ENCODE assay signal across 10 cellular contexts in genomic region chr1:59151387-59151761, GRCh38.
A peak's percentile ranks its signal among the peaks of the same experiment; 100 is the strongest.
DNase-seq lines count a peak whose midpoint lies in the region; ATAC-seq and TF ChIP-seq lines count a peak whose summit lies in the region.
"Had no signal": no experiment of that assay in that cellular context is flagged by ENCODE, and none has a peak within 500 bp of the region (broad histone marks: within the 10 kb centered on the region; RNA-seq: fewer than 3 reads in every experiment).

No MANE protein-coding gene starts in this region.

- no peaks in the 10 kb centered on the region for H3K36me3 ChIP-seq in thyroid gland

- intact Hi-C loops in thyroid gland (cut with DNase I), result loop anchor here (10.0 kb wide), 1 partner anchor 67 kb away; no protein-coding TSS in a partner anchor

- peak overlapping the region; percentile 70 for H3K27ac Mint-ChIP-seq in mesothelial cell of epicardium
- no peak overlapping the region for H3K27ac Mint-ChIP-seq in activated CD8-positive, alpha-beta T cell treated with anti-CD3 and anti-CD28 coated beads, Interleukin-2, amount 10 ng/mL, durations not matched to agents 7 days and 5 days

- ATAC-seq in activated CD8-positive, alpha-beta T cell treated with anti-CD3 and anti-CD28 coated beads, Interleukin-2, amount 10 ng/mL, durations not matched to agents 7 days and 5 days, result no peak
- ATAC-seq in GM21717 (IDR thresholded peaks at IDR 0.05; ENCODE audit: unreplicated experiment) (no peak), HG03439 (IDR thresholded peaks at IDR 0.05; ENCODE audit: unreplicated experiment) (no peak), GM18511 (IDR thresholded peaks at IDR 0.05; ENCODE audit: unreplicated experiment) (no peak)

- peaks cover 0 to 23% of the 10 kb centered on the region in 2 donors for H3K4me1 ChIP-seq in thyroid gland

- peaks cover 27% of the 10 kb centered on the region for H3K4me1 Mint-ChIP-seq in mesothelial cell of epicardium
- peaks cover 22% of the 10 kb centered on the region for H3K4me1 Mint-ChIP-seq in activated CD8-positive, alpha-beta T cell treated with anti-CD3 and anti-CD28 coated beads, Interleukin-2, amount 10 ng/mL, durations not matched to agents 7 days and 5 days (ENCODE audit: low read depth)

- H3K36me3 Mint-ChIP-seq in mesothelial cell of epicardium, result no peaks in the 10 kb centered on the region
- H3K36me3 Mint-ChIP-seq in activated CD8-positive, alpha-beta T cell treated with anti-CD3 and anti-CD28 coated beads, Interleukin-2, amount 10 ng/mL, durations not matched to agents 7 days and 5 days (ENCODE audit: low read depth), result no peaks in the 10 kb centered on the region

- no peaks in the 10 kb centered on the region for H3K9me3 ChIP-seq in thyroid gland

- CTCF ChIA-PET in activated CD8-positive, alpha-beta T cell treated with anti-CD3 and anti-CD28 coated beads, Interleukin-2, amount 10 ng/mL, durations not matched to agents 7 days and 5 days (lab: Charles Lee), result interaction anchor here (0.9 kb wide), 1 partner anchor 370 kb away, joined by 4 read pairs; no protein-coding TSS in a partner anchor

- H3K27ac ChIP-seq in cingulate gyrus (ENCODE audit: low read depth, low read length) (peak overlapping the region; percentile 57), thyroid gland (peak overlapping the region; percentile 18 to 44 (median 19))

- H3K4me3 Mint-ChIP-seq in mesothelial cell of epicardium, result no peak overlapping the region
- no peak overlapping the region for H3K4me3 Mint-ChIP-seq in activated CD8-positive, alpha-beta T cell treated with anti-CD3 and anti-CD28 coated beads, Interleukin-2, amount 10 ng/mL, durations not matched to agents 7 days and 5 days

- POLR2A ChIA-PET in activated CD8-positive, alpha-beta T cell treated with anti-CD3 and anti-CD28 coated beads, Interleukin-2, amount 10 ng/mL, durations not matched to agents 7 days and 5 days (lab: Charles Lee), result interaction anchor here (0.9 kb wide), 1 partner anchor 370 kb away, joined by 3 read pairs; no protein-coding TSS in a partner anchor

- H3K27me3 ChIP-seq in thyroid gland, result no peaks in the 10 kb centered on the region

- TF ChIP-seq CTCF in mesothelial cell of epicardium (IDR thresholded peaks at IDR 0.05; ENCODE audit: unreplicated experiment), result no peak
- no peak for TF ChIP-seq CTCF in thyroid gland (IDR thresholded peaks at IDR 0.05)

- WGBS in thyroid gland, 2 donors, result 79 to 85% methylated on average over 4 of the region's 4 CpGs

- no peak for TF ChIP-seq POLR2A in thyroid gland (IDR thresholded peaks at IDR 0.05)

- peaks cover 2% of the 10 kb centered on the region for H3K27me3 Mint-ChIP-seq in mesothelial cell of epicardium (ENCODE audit: low read depth)
- H3K27me3 Mint-ChIP-seq in activated CD8-positive, alpha-beta T cell treated with anti-CD3 and anti-CD28 coated beads, Interleukin-2, amount 10 ng/mL, durations not matched to agents 7 days and 5 days (ENCODE audit: low read depth), result no peaks in the 10 kb centered on the region

- H3K9me3 Mint-ChIP-seq in mesothelial cell of epicardium, result no peaks in the 10 kb centered on the region
- no peaks in the 10 kb centered on the region for H3K9me3 Mint-ChIP-seq in activated CD8-positive, alpha-beta T cell treated with anti-CD3 and anti-CD28 coated beads, Interleukin-2, amount 10 ng/mL, durations not matched to agents 7 days and 5 days (ENCODE audit: insufficient read depth)

- DNase-seq in NCI-H69 (lab: John Stamatoyannopoulos, UW) (peak; percentile 9), mesothelial cell of epicardium (ENCODE audit: low spot score in 2 of 2, unreplicated experiment in 2 of 2) (no peak), thyroid gland (no peak)
- DNase-seq in activated CD8-positive, alpha-beta T cell treated with anti-CD3 and anti-CD28 coated beads, Interleukin-2, amount 10 ng/mL, durations not matched to agents 7 days and 5 days, result no peak
- DNase-seq: hippocampal formation; NK-92 treated with Interleukin-12 subunit alpha and Interleukin-12 subunit beta, amount 100 ng/mL, for 24 hours had no signal

- H3K4me3 ChIP-seq in thyroid gland (replicated peaks in 1 of 3), result no peak overlapping the region
